In genomic region chr11:100799445-100799844, GRCh38 we compare ENCODE assay signal across 3 cellular contexts.
"Had no signal": no experiment of that assay in that cellular context is flagged by ENCODE, and none has a peak within 500 bp of the region (broad histone marks: within the 10 kb centered on the region; RNA-seq: fewer than 3 reads in every experiment).

No MANE protein-coding gene starts in this region.

- DNase-seq: GDM1, GF-D8 had no signal

- H3K4me3 ChIP-seq: GM12878 had no signal

- ATAC-seq: GM12878 had no signal
